1 cellular context compared by ENCODE assay signal in genomic region chr13:97257800-97258799, GRCh38.
TF ChIP-seq lines count a peak whose summit lies in the region.

No MANE protein-coding gene starts in this region.

TF ChIP-seq in HepG2, 621 proteins besides CTCF, POLR2A, EP300 and RAD21 (continued from another document and continues in another):
- TF ChIP-seq ZNF414 (CRISPR knock-in tag; IDR thresholded peaks at IDR 0.05), result no peak
- TF ChIP-seq ZNF281 (CRISPR knock-in tag; IDR thresholded peaks at IDR 0.05; ENCODE audit: borderline replicate concordance), result peak; percentile 25; the same call in 1 of the 2 replicates
- TF ChIP-seq ZNF883 (CRISPR knock-in tag; IDR thresholded peaks at IDR 0.05; ENCODE audit: not compliant biosample characterization), result no peak
- TF ChIP-seq MAFF (IDR thresholded peaks at IDR 0.05; ENCODE audit: low read depth, low read length), result peak; percentile 70; the same call in 1 of the 2 replicates
- TF ChIP-seq ZBTB37 (CRISPR knock-in tag; IDR thresholded peaks at IDR 0.05), result no peak
- TF ChIP-seq ZNF124 (CRISPR knock-in tag; IDR thresholded peaks at IDR 0.05), result no peak
- TF ChIP-seq CREBL2 (CRISPR knock-in tag; IDR thresholded peaks at IDR 0.05; ENCODE audit: borderline replicate concordance), result no peak
- TF ChIP-seq ZNF354B (CRISPR knock-in tag; IDR thresholded peaks at IDR 0.05), result no peak
- TF ChIP-seq EHMT2 (IDR thresholded peaks at IDR 0.05; ENCODE audit: borderline replicate concordance, low read depth, low read length), result 0 out of 2 replicates have a peak, but pooled peaks have one; percentile 4
- no peak for TF ChIP-seq PLRG1 (conservative IDR thresholded peaks at IDR 0.05)
- TF ChIP-seq XBP1 (CRISPR knock-in tag; IDR thresholded peaks at IDR 0.05), result no peak
- TF ChIP-seq CCDC6 (CRISPR knock-in tag; IDR thresholded peaks at IDR 0.05), result peak; percentile 46; the same call in 1 of the 2 replicates
- TF ChIP-seq HNF4A (CRISPR knock-in tag; IDR thresholded peaks at IDR 0.05), result peak; percentile 25; the same call in 1 of the 2 replicates
- TF ChIP-seq ZNF446 (CRISPR knock-in tag; IDR thresholded peaks at IDR 0.05), result no peak
- TF ChIP-seq KAT7 (CRISPR knock-in tag; IDR thresholded peaks at IDR 0.05; ENCODE audit: borderline replicate concordance), result 0 out of 2 replicates have a peak, but pooled peaks have one; percentile 41
- 0 out of 2 replicates have a peak, but pooled peaks have one; percentile 35 for TF ChIP-seq MIER2 (CRISPR knock-in tag; IDR thresholded peaks at IDR 0.05)
- no peak for TF ChIP-seq ZNF253 (CRISPR knock-in tag; IDR thresholded peaks at IDR 0.05; ENCODE audit: borderline replicate concordance)
- TF ChIP-seq ZNF282 (IDR thresholded peaks at IDR 0.05; ENCODE audit: partially characterized antibody), result no peak
- TF ChIP-seq NR2F6 (IDR thresholded peaks at IDR 0.05), result peak; percentile 36; the same call in 1 of the 2 replicates
- 0 out of 2 replicates have a peak, but pooled peaks have one; percentile 45 for TF ChIP-seq NR2F6 (CRISPR knock-in tag; IDR thresholded peaks at IDR 0.05)
- 0 out of 2 replicates have a peak, but pooled peaks have one; percentile 38 for TF ChIP-seq NFYB (CRISPR knock-in tag; IDR thresholded peaks at IDR 0.05)
- no peak for TF ChIP-seq YEATS4 (CRISPR knock-in tag; IDR thresholded peaks at IDR 0.05; ENCODE audit: borderline replicate concordance)
- TF ChIP-seq MLX (CRISPR knock-in tag; IDR thresholded peaks at IDR 0.05), result peak; percentile 33; the same call in 1 of the 2 replicates
- TF ChIP-seq NPAS2 (CRISPR knock-in tag; IDR thresholded peaks at IDR 0.05; ENCODE audit: borderline replicate concordance), result no peak
- peak; percentile 70; the same call in 1 of the 2 replicates for TF ChIP-seq CBX5 (CRISPR knock-in tag; IDR thresholded peaks at IDR 0.05; ENCODE audit: borderline replicate concordance)
- TF ChIP-seq ZNF7 (CRISPR knock-in tag; IDR thresholded peaks at IDR 0.05), result no peak
- no peak for TF ChIP-seq TP53 (CRISPR knock-in tag; conservative IDR thresholded peaks at IDR 0.05)
- TF ChIP-seq SALL2 (CRISPR knock-in tag; IDR thresholded peaks at IDR 0.05), result no peak; the same call in 1 of the 2 replicates
- no peak for TF ChIP-seq RNF219 (CRISPR knock-in tag; IDR thresholded peaks at IDR 0.05)
- TF ChIP-seq ZFP37 (CRISPR knock-in tag; IDR thresholded peaks at IDR 0.05; ENCODE audit: borderline replicate concordance), result no peak
- no peak for TF ChIP-seq ZNF20 (CRISPR knock-in tag; IDR thresholded peaks at IDR 0.05)
- TF ChIP-seq MED8 (CRISPR knock-in tag; IDR thresholded peaks at IDR 0.05; ENCODE audit: insufficient replicate concordance), result no peak
- TF ChIP-seq ZBTB34 (CRISPR knock-in tag; IDR thresholded peaks at IDR 0.05), result no peak
- TF ChIP-seq SOX13 (IDR thresholded peaks at IDR 0.05), result no peak; the same call in 1 of the 2 replicates
- TF ChIP-seq SOX13 (CRISPR knock-in tag; conservative IDR thresholded peaks at IDR 0.05 in 1 of 2, IDR thresholded peaks at IDR 0.05 in 1 of 2), result peak in 1 of 2 experiments; percentile 74; a peak in 2 of 4 replicates
- TF ChIP-seq BATF2 (CRISPR knock-in tag; IDR thresholded peaks at IDR 0.05), result no peak
- no peak for TF ChIP-seq REXO4 (CRISPR knock-in tag; IDR thresholded peaks at IDR 0.05; ENCODE audit: borderline replicate concordance)
- no peak for TF ChIP-seq ZNF672 (CRISPR knock-in tag; IDR thresholded peaks at IDR 0.05)
- peak; percentile 66; the same call in 1 of the 2 replicates for TF ChIP-seq ZBTB38 (CRISPR knock-in tag; IDR thresholded peaks at IDR 0.05)
- no peak for TF ChIP-seq GPN1 (CRISPR knock-in tag; IDR thresholded peaks at IDR 0.05; ENCODE audit: borderline replicate concordance)
- peak; percentile 75 for TF ChIP-seq TBX2 (CRISPR knock-in tag; IDR thresholded peaks at IDR 0.05; ENCODE audit: borderline replicate concordance)
- TF ChIP-seq MAFK (conservative IDR thresholded peaks at IDR 0.05 in 1 of 2, IDR thresholded peaks at IDR 0.05 in 1 of 2; ENCODE audit: low read length in 2 of 2), result peak; percentile 64 to 67; a peak in 3 of 4 replicates
- TF ChIP-seq ZC3H13 (CRISPR knock-in tag; IDR thresholded peaks at IDR 0.05), result no peak
- TF ChIP-seq ZFP1 (CRISPR knock-in tag; IDR thresholded peaks at IDR 0.05), result peak; percentile 54; the same call in 1 of the 2 replicates
- peak; percentile 45; the same call in 1 of the 2 replicates for TF ChIP-seq IKZF5 (CRISPR knock-in tag; IDR thresholded peaks at IDR 0.05)
- no peak for TF ChIP-seq ZBTB1 (CRISPR knock-in tag; IDR thresholded peaks at IDR 0.05; ENCODE audit: borderline replicate concordance)
- peak; percentile 71; the same call in 1 of the 2 replicates for TF ChIP-seq MED13 (CRISPR knock-in tag; IDR thresholded peaks at IDR 0.05)
- peak; percentile 60; the same call in 1 of the 2 replicates for TF ChIP-seq CHD4 (IDR thresholded peaks at IDR 0.05; ENCODE audit: borderline replicate concordance, low read length)
- TF ChIP-seq ZNF432 (CRISPR knock-in tag; IDR thresholded peaks at IDR 0.05; ENCODE audit: borderline replicate concordance), result no peak
- TF ChIP-seq ZNF563 (CRISPR knock-in tag; IDR thresholded peaks at IDR 0.05), result no peak
- no peak for TF ChIP-seq MXD4 (CRISPR knock-in tag; IDR thresholded peaks at IDR 0.05)
- TF ChIP-seq ZSCAN5A (CRISPR knock-in tag; IDR thresholded peaks at IDR 0.05; ENCODE audit: borderline replicate concordance), result no peak
- TF ChIP-seq POLR2G (IDR thresholded peaks at IDR 0.05; ENCODE audit: low read depth, low read length), result no peak; the same call in 1 of the 2 replicates
- peak; percentile 20; the same call in 1 of the 2 replicates for TF ChIP-seq STAG1 (CRISPR knock-in tag; IDR thresholded peaks at IDR 0.05)
- no peak; the same call in 1 of the 2 replicates for TF ChIP-seq ZNF747 (CRISPR knock-in tag; IDR thresholded peaks at IDR 0.05; ENCODE audit: borderline replicate concordance)
- TF ChIP-seq SP1 (IDR thresholded peaks at IDR 0.05), result no peak
- no peak for TF ChIP-seq SP1 (CRISPR knock-in tag; IDR thresholded peaks at IDR 0.05)
- no peak for TF ChIP-seq TRIM22 (IDR thresholded peaks at IDR 0.05)
- TF ChIP-seq HDAC1 (CRISPR knock-in tag; IDR thresholded peaks at IDR 0.05), result no peak
- no peak for TF ChIP-seq SNAPC2 (CRISPR knock-in tag; IDR thresholded peaks at IDR 0.05)
- no peak for TF ChIP-seq PHF21A (CRISPR knock-in tag; IDR thresholded peaks at IDR 0.05)
- no peak for TF ChIP-seq SPEN (CRISPR knock-in tag; IDR thresholded peaks at IDR 0.05; ENCODE audit: low read depth)
